Comparison of ENCODE assay signal across 8 cellular contexts in the genomic region with DNA sequence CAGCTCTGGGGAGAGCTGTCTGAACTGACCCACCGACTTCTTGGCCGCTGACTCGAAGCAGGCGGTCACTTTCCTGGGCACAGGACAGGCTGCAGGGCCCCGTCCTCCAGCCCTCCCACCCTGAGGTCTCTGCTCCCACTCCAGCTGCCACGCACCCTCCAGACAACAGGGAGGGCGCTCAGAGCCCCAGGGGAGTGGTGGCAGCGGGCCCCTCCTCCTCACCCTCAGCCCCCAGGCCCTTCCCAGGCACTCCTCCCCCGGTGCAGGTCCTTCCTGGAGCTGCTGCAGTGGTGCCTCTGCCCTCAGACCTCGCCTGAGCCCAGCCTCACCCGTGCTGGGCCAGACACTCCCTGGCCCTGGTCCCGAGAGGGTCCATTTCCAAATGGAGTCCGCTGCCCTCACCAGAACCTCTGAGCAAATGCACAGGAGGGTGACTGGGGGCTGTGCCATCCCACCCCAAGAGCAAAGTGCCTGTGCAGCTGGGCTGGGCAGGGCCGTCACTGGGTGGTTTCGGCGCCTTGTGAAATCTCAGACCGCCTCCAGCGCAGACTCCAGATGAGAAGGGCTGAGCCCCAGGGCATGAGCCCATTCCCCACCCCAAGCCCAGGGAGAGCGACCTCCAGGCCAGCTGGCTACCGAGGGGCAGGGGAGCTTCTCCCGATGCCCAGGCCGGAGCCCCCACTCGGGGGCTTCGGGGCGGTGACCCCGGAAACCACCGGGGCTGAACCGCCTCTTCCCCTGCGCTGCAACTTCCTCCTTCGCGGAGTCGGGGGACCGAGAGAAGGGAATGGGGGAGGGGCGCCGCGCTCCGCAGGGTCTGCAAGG. TPM values are rescaled to one million over a fixed set of nuclear protein-coding genes. Genes with fewer than 3 reads are reported as not detected.
DNase-seq lines count a peak whose midpoint lies in the region; ATAC-seq and TF ChIP-seq lines count a peak whose summit lies in the region.

No MANE protein-coding gene starts in this region.

- no peak for TF ChIP-seq RAD21 in Ishikawa (IDR thresholded peaks at IDR 0.05; ENCODE audit: low read depth)

- H3K27me3 Mint-ChIP-seq in CD8-positive, alpha-beta T cell (ENCODE audit: low read depth), result no peaks in the 10 kb centered on the region
- H3K27me3 Mint-ChIP-seq in activated T-helper 17 cell treated with anti-CD3 and anti-CD28 coated beads, Interleukin-2, amount 50 U/mL, for 72 hours, result no peaks in the 10 kb centered on the region

- CTCF ChIA-PET in CD8-positive, alpha-beta T cell (lab: Charles Lee), result interaction anchor here (0.5 to 1.5 kb wide), 3 partner anchors 31 to 93 kb away, joined by 3 to 5 read pairs (median 3); no protein-coding TSS in a partner anchor

- peak in 4 of 7 experiments; percentile 46 to 69 (median 49) for DNase-seq in CD8-positive, alpha-beta T cell
- DNase-seq in right cardiac atrium (peak; percentile 59 to 85 (median 80)), skeletal muscle cell (ENCODE audit: low read depth) (no peak), OCI-M2 (lab: John Stamatoyannopoulos, UW; ENCODE audit: unreplicated experiment) (no peak), NCI-H1092 treated with DMSO at 0.1 percent for 48 hours (lab: John Stamatoyannopoulos, UW) (no peak)

- no peaks in the 10 kb centered on the region for H3K9me3 Mint-ChIP-seq in CD8-positive, alpha-beta T cell
- no peaks in the 10 kb centered on the region for H3K9me3 Mint-ChIP-seq in activated T-helper 17 cell treated with anti-CD3 and anti-CD28 coated beads, Interleukin-2, amount 50 U/mL, for 72 hours

- H3K9me3 ChIP-seq in CD8-positive, alpha-beta T cell (ENCODE audit: low read length), result no peaks in the 10 kb centered on the region
- H3K9me3 ChIP-seq in right cardiac atrium (ENCODE audit: control insufficient read depth, low read length), result no peaks in the 10 kb centered on the region

- intact Hi-C loops in CD8-positive, alpha-beta T cell (cut with DNase I, micrococcal nuclease), result loop anchor here (2.0 to 5.0 kb wide), 2 partner anchors 15 to 37 kb away; a partner anchor contains a TSS
- intact Hi-C loops in right cardiac atrium (cut with DNase I), result no loop called here

- peak overlapping the region; percentile 94 for H3K27ac ChIP-seq in CD8-positive, alpha-beta T cell (ENCODE audit: low read depth, low read length)
- no peak overlapping the region for H3K27ac ChIP-seq in right cardiac atrium (ENCODE audit: low read length)

- peaks cover 33% of the 10 kb centered on the region for H3K4me1 ChIP-seq in CD8-positive, alpha-beta T cell (ENCODE audit: insufficient read depth, low read length)
- peaks cover 5% of the 10 kb centered on the region for H3K4me1 ChIP-seq in right cardiac atrium (ENCODE audit: control insufficient read depth, insufficient read depth, low read length)

- H3K4me3 Mint-ChIP-seq in CD8-positive, alpha-beta T cell, result peak overlapping the region; percentile 91
- peak overlapping the region; percentile 85 for H3K4me3 Mint-ChIP-seq in activated T-helper 17 cell treated with anti-CD3 and anti-CD28 coated beads, Interleukin-2, amount 50 U/mL, for 72 hours

- WGBS in right cardiac atrium, result 16% methylated on average over 37 of the region's 37 CpGs

- TF ChIP-seq CTCF in CD8-positive, alpha-beta T cell (IDR thresholded peaks at IDR 0.05), result no peak

- no peaks in the 10 kb centered on the region for H3K27me3 ChIP-seq in CD8-positive, alpha-beta T cell (ENCODE audit: insufficient read depth, low read length)
- H3K27me3 ChIP-seq in right cardiac atrium (ENCODE audit: control insufficient read depth, insufficient read depth), result no peaks in the 10 kb centered on the region

- peak overlapping the region; percentile 95 for H3K4me3 ChIP-seq in CD8-positive, alpha-beta T cell (ENCODE audit: low read depth, low read length)
- H3K4me3 ChIP-seq in right cardiac atrium (ENCODE audit: low read length), result peak overlapping the region; percentile 67
- peak overlapping the region; percentile 60 for H3K4me3 ChIP-seq in skeletal muscle cell (ENCODE audit: low read depth, low read length)

- peak overlapping the region; percentile 94 for H3K27ac Mint-ChIP-seq in CD8-positive, alpha-beta T cell
- H3K27ac Mint-ChIP-seq in activated T-helper 17 cell treated with anti-CD3 and anti-CD28 coated beads, Interleukin-2, amount 50 U/mL, for 72 hours, result no peak overlapping the region

- POLR2A ChIA-PET in CD8-positive, alpha-beta T cell (lab: Charles Lee), result interaction anchor here (0.6 to 2.6 kb wide), 13 partner anchors 10 to 80 kb away, joined by 3 to 9 read pairs (median 4); a partner anchor contains a TSS

- peaks cover 26% of the 10 kb centered on the region for H3K36me3 Mint-ChIP-seq in CD8-positive, alpha-beta T cell
- H3K36me3 Mint-ChIP-seq in activated T-helper 17 cell treated with anti-CD3 and anti-CD28 coated beads, Interleukin-2, amount 50 U/mL, for 72 hours (ENCODE audit: low read depth), result peaks cover 26% of the 10 kb centered on the region

- no peak for TF ChIP-seq EP300 in Ishikawa (IDR thresholded peaks at IDR 0.05; ENCODE audit: borderline replicate concordance)

- peak; percentile 9 for ATAC-seq in CD8-positive, alpha-beta T cell
- ATAC-seq in GM21390 (IDR thresholded peaks at IDR 0.05; ENCODE audit: unreplicated experiment) (peak; percentile 4), right cardiac atrium (peak; percentile 27 to 38)
- ATAC-seq in activated T-helper 17 cell treated with anti-CD3 and anti-CD28 coated beads, Interleukin-2, amount 50 U/mL, for 72 hours (replicated peaks), result no peak

- peaks cover 21% of the 10 kb centered on the region for H3K4me1 Mint-ChIP-seq in CD8-positive, alpha-beta T cell (ENCODE audit: low read depth)
- peaks cover 5% of the 10 kb centered on the region for H3K4me1 Mint-ChIP-seq in activated T-helper 17 cell treated with anti-CD3 and anti-CD28 coated beads, Interleukin-2, amount 50 U/mL, for 72 hours

- peaks cover 5% of the 10 kb centered on the region for H3K36me3 ChIP-seq in CD8-positive, alpha-beta T cell (ENCODE audit: insufficient read depth, low read length)

TF ChIP-seq in Ishikawa, 13 proteins besides CTCF, POLR2A, EP300 and RAD21:
- TF ChIP-seq EGR1 (IDR thresholded peaks at IDR 0.05) (0 out of 2 replicates have a peak, but pooled peaks have one; percentile 13), CREB1 (IDR thresholded peaks at IDR 0.05; ENCODE audit: low read depth) (no peak), CEBPB (IDR thresholded peaks at IDR 0.05) (peak; percentile 30; the same call in 1 of the 2 replicates), ZBTB7A (IDR thresholded peaks at IDR 0.05; ENCODE audit: low read depth) (peak; percentile 93)
- TF ChIP-seq, protein P1, sequence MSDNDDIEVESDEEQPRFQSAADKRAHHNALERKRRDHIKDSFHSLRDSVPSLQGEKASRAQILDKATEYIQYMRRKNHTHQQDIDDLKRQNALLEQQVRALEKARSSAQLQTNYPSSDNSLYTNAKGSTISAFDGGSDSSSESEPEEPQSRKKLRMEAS (IDR thresholded peaks at IDR 0.05), result no peak

RNA-seq across cellular contexts. Expression of a gene that starts 0.7 kb away (rescaled TPM):
- 100 to 1,000 TPM; 312 to 320 TPM for total RNA-seq in CD8-positive, alpha-beta T cell
- total RNA-seq in activated T-helper 17 cell treated with anti-CD3 and anti-CD28 coated beads, Interleukin-2, amount 50 U/mL, for 72 hours, result 100 to 1,000 TPM; 242 to 290 TPM
- total RNA-seq in right cardiac atrium, result 100 to 1,000 TPM in 1 of 4 donors, 10 to 100 TPM in 3; 53.9 to 101 (median 70.7) TPM
- 84.2 TPM for polyA plus RNA-seq in right cardiac atrium

RNA-seq across cellular contexts. Expression of a gene that starts 11.8 kb away (rescaled TPM):
- under 1 TPM; 0.56 to 0.81 TPM for total RNA-seq in CD8-positive, alpha-beta T cell
- under 1 TPM; 0.42 to 0.56 TPM for total RNA-seq in activated T-helper 17 cell treated with anti-CD3 and anti-CD28 coated beads, Interleukin-2, amount 50 U/mL, for 72 hours
- total RNA-seq in right cardiac atrium, result not detected
- not detected for polyA plus RNA-seq in right cardiac atrium

RNA-seq across cellular contexts. Expression of a gene that starts 12.8 kb away (rescaled TPM):
- total RNA-seq in CD8-positive, alpha-beta T cell, result 100 to 1,000 TPM; 118 to 124 TPM
- 10 to 100 TPM; 84.3 to 93.2 TPM for total RNA-seq in activated T-helper 17 cell treated with anti-CD3 and anti-CD28 coated beads, Interleukin-2, amount 50 U/mL, for 72 hours
- 10 to 100 TPM; 29.8 to 32.0 (median 31.2) TPM for total RNA-seq in right cardiac atrium
- polyA plus RNA-seq in right cardiac atrium, result 35.9 TPM

RNA-seq across cellular contexts. Expression of a gene that starts 36.2 kb away (rescaled TPM):
- 1 to 10 TPM; 3.1 to 3.4 TPM for total RNA-seq in CD8-positive, alpha-beta T cell
- 1 to 10 TPM; 5.9 to 6.7 TPM for total RNA-seq in activated T-helper 17 cell treated with anti-CD3 and anti-CD28 coated beads, Interleukin-2, amount 50 U/mL, for 72 hours
- 1 to 10 TPM in 3 of 4 donors, under 1 TPM in 1; 0.39 to 2.8 (median 1.6) TPM for total RNA-seq in right cardiac atrium
- polyA plus RNA-seq in right cardiac atrium, result 2.7 TPM

RNA-seq across cellular contexts. Expression of a gene that starts 56.1 kb away (rescaled TPM):
- 100 to 1,000 TPM; 371 to 406 TPM for total RNA-seq in CD8-positive, alpha-beta T cell
- total RNA-seq in activated T-helper 17 cell treated with anti-CD3 and anti-CD28 coated beads, Interleukin-2, amount 50 U/mL, for 72 hours, result 100 to 1,000 TPM in 1 of 2 donors, 10 to 100 TPM in 1; 57.1 to 119 TPM
- total RNA-seq in right cardiac atrium, result 10 to 100 TPM; 15.0 to 23.8 (median 19.2) TPM
- 18.4 TPM for polyA plus RNA-seq in right cardiac atrium

Comparison
In these comparisons a context has a peak if more than half of its experiments do, and no peak if none do; other contexts are left out.
1. DNase-seq: peak in CD8-positive, alpha-beta T cell (4 of 7) and right cardiac atrium (3 of 3); none in skeletal muscle cell (single experiment), OCI-M2 (single experiment) and NCI-H1092 treated with DMSO at 0.1 percent for 48 hours (single experiment).
2. intact Hi-C loops: an anchor here in CD8-positive, alpha-beta T cell (2.0 to 5.0 kb wide); none called in right cardiac atrium.
3. Peak in every context shown above with its lines, with median percentiles within 50 percentile points of each other: H3K4me3 ChIP-seq.